Comparison of ENCODE assay signal across 34 cellular contexts in genomic region chr12:130236421-130236820, GRCh38.
"Had no signal": no experiment of that assay in that cellular context is flagged by ENCODE, and none has a peak within 500 bp of the region (broad histone marks: within the 10 kb centered on the region; RNA-seq: fewer than 3 reads in every experiment).

No MANE protein-coding gene starts in this region.

- H3K27me3 Mint-ChIP-seq: activated B cell treated with CpG ODN at 0.5 μM for 24 hours; activated CD4-positive, alpha-beta T cell treated with anti-CD3 and anti-CD28 coated beads, Interleukin-2, amount 10 ng/mL, durations not matched to agents 24 days and 14 days; activated naive CD4-positive, alpha-beta T cell treated with anti-CD3 and anti-CD28 coated beads, Interleukin-2, amount 10 ng/mL, durations not matched to agents 7 days and 5 days had no signal

- H3K36me3 Mint-ChIP-seq: activated CD4-positive, alpha-beta memory T cell treated with anti-CD3 and anti-CD28 coated beads for 36 hours; activated naive CD4-positive, alpha-beta T cell treated with anti-CD3 and anti-CD28 coated beads, Interleukin-2, amount 10 ng/mL, durations not matched to agents 7 days and 5 days; activated naive CD4-positive, alpha-beta T cell treated with anti-CD3 and anti-CD28 coated beads, Interleukin-2, amount 50 U/mL, for 24 hours; activated naive CD8-positive, alpha-beta T cell; activated naive CD8-positive, alpha-beta T cell treated with anti-CD3 and anti-CD28 coated beads, Interleukin-2, amount 10 ng/mL, durations not matched to agents 7 days and 5 days; brain had no signal

- H3K27ac ChIP-seq: ascending aorta, cardiac muscle cell, VCaP had no signal

- H3K27ac Mint-ChIP-seq: activated B cell treated with CpG ODN at 0.5 μM for 24 hours; activated CD4-positive, alpha-beta memory T cell treated with anti-CD3 and anti-CD28 coated beads for 36 hours; activated CD4-positive, alpha-beta T cell treated with anti-CD3 and anti-CD28 coated beads, Interleukin-2, amount 10 ng/mL, durations not matched to agents 24 days and 14 days; activated CD8-positive, alpha-beta T cell treated with anti-CD3 and anti-CD28 coated beads for 36 hours; activated naive CD4-positive, alpha-beta T cell treated with anti-CD3 and anti-CD28 coated beads, Interleukin-2, amount 10 ng/mL, durations not matched to agents 7 days and 5 days; activated naive CD4-positive, alpha-beta T cell treated with anti-CD3 and anti-CD28 coated beads, Interleukin-2, amount 50 U/mL, for 24 hours; activated naive CD8-positive, alpha-beta T cell; activated naive CD8-positive, alpha-beta T cell treated with anti-CD3 and anti-CD28 coated beads, Interleukin-2, amount 10 ng/mL, durations not matched to agents 7 days and 5 days; activated naive CD8-positive, alpha-beta T cell treated with anti-CD3 and anti-CD28 coated beads, Interleukin-2, amount 50 U/mL, for 24 hours; activated T-helper 2 cell treated with anti-CD3 and anti-CD28 coated beads, Interferon-gamma antibody, Interleukin-2, Interleukin-4, amounts not matched to agents 10 μg/mL and 5 μg/mL and 100 μg/mL, durations not matched to agents 14 hours and 24 hours and 36 hours; brain; T-helper 1 cell treated with Interleukin-12 subunit alpha and Interleukin-12 subunit beta and Interleukin-4 antibody, amounts not matched to agents 30 μg/mL and 1 μg/mL, for 36 hours; T-helper 2 cell treated with Interferon-gamma antibody and Interleukin-4, amounts not matched to agents 5 μg/mL and 100 μg/mL, for 36 hours had no signal

- H3K36me3 ChIP-seq: ascending aorta, cardiac muscle cell had no signal

- H3K9me3 Mint-ChIP-seq: activated B cell treated with CpG ODN at 0.5 μM for 24 hours; activated CD4-positive, alpha-beta memory T cell treated with anti-CD3 and anti-CD28 coated beads for 36 hours; activated CD4-positive, alpha-beta T cell treated with anti-CD3 and anti-CD28 coated beads, Interleukin-2, amount 10 ng/mL, durations not matched to agents 24 days and 14 days; activated CD8-positive, alpha-beta T cell treated with anti-CD3 and anti-CD28 coated beads for 36 hours; activated naive CD4-positive, alpha-beta T cell treated with anti-CD3 and anti-CD28 coated beads, Interleukin-2, amount 50 U/mL, for 24 hours; activated naive CD8-positive, alpha-beta T cell treated with anti-CD3 and anti-CD28 coated beads, Interleukin-2, amount 50 U/mL, for 24 hours; activated T-cell treated with anti-CD3 and anti-CD28 coated beads, Interleukin-2, amount 50 U/mL, for 4 hours had no signal

- DNase-seq: activated B cell treated with CpG ODN at 0.5 μM for 24 hours; activated CD4-positive, alpha-beta memory T cell treated with anti-CD3 and anti-CD28 coated beads for 36 hours; activated CD4-positive, alpha-beta T cell treated with anti-CD3 and anti-CD28 coated beads for 4 hours; activated CD4-positive, alpha-beta T cell treated with anti-CD3 and anti-CD28 coated beads, Interleukin-2, amount 10 ng/mL, durations not matched to agents 24 days and 14 days; activated CD4-positive, alpha-beta T cell treated with anti-CD3 and anti-CD28 coated beads, Interleukin-2, amount 50 U/mL, for 1 hour; activated CD4-positive, alpha-beta T cell treated with anti-CD3 and anti-CD28 coated beads, Interleukin-2, amount 50 U/mL, for 4 hours; activated CD4-positive, CD25-positive, alpha-beta regulatory T cell treated with anti-CD3 and anti-CD28 coated beads, Interleukin-2, amount 50 U/mL, for 72 hours; activated CD8-positive, alpha-beta memory T cell treated with anti-CD3 and anti-CD28 coated beads, Interleukin-2, amount 50 U/mL, for 4 hours; activated CD8-positive, alpha-beta T cell treated with anti-CD3 and anti-CD28 coated beads for 36 hours; activated effector memory CD4-positive, alpha-beta T cell treated with Interleukin-2 at 50 U/mL for 16 hours; activated gamma-delta T cell; activated naive CD4-positive, alpha-beta T cell treated with anti-CD3 and anti-CD28 coated beads, Interleukin-2, amount 10 ng/mL, durations not matched to agents 7 days and 5 days; activated naive CD4-positive, alpha-beta T cell treated with Interleukin-2 at 50 U/mL for 16 hours; activated naive CD8-positive, alpha-beta T cell treated with anti-CD3 and anti-CD28 coated beads, Interleukin-2, amount 10 ng/mL, durations not matched to agents 7 days and 5 days; activated naive CD8-positive, alpha-beta T cell treated with anti-CD3 and anti-CD28 coated beads, Interleukin-2, amount 50 U/mL, for 24 hours; activated T-cell treated with anti-CD3 and anti-CD28 coated beads for 4 hours; activated T-cell treated with anti-CD3 and anti-CD28 coated beads, Interleukin-2, amount 50 U/mL, for 1 hour; activated T-cell treated with anti-CD3 and anti-CD28 coated beads, Interleukin-2, amount 50 U/mL, for 4 hours; amygdala; anterior cingulate cortex; central memory CD4-positive, alpha-beta T cell; cerebellar nuclear complex; T-helper 1 cell; T-helper 2 cell; T-helper 9 cell had no signal

- H3K4me3 ChIP-seq: ascending aorta, cardiac muscle cell had no signal

- H3K27me3 ChIP-seq: ascending aorta had no signal

- H3K4me1 Mint-ChIP-seq: activated B cell treated with CpG ODN at 0.5 μM for 24 hours; activated CD4-positive, alpha-beta T cell treated with anti-CD3 and anti-CD28 coated beads, Interleukin-2, amount 10 ng/mL, durations not matched to agents 24 days and 14 days; activated naive CD4-positive, alpha-beta T cell treated with anti-CD3 and anti-CD28 coated beads, Interleukin-2, amount 10 ng/mL, durations not matched to agents 7 days and 5 days; activated naive CD4-positive, alpha-beta T cell treated with anti-CD3 and anti-CD28 coated beads, Interleukin-2, amount 50 U/mL, for 24 hours; activated naive CD8-positive, alpha-beta T cell treated with anti-CD3 and anti-CD28 coated beads, Interleukin-2, amount 10 ng/mL, durations not matched to agents 7 days and 5 days; activated naive CD8-positive, alpha-beta T cell treated with anti-CD3 and anti-CD28 coated beads, Interleukin-2, amount 50 U/mL, for 24 hours; brain had no signal

- H3K4me3 Mint-ChIP-seq: activated B cell treated with CpG ODN at 0.5 μM for 24 hours; activated CD4-positive, alpha-beta memory T cell treated with anti-CD3 and anti-CD28 coated beads for 36 hours; activated CD4-positive, alpha-beta T cell treated with anti-CD3 and anti-CD28 coated beads, Interleukin-2, amount 10 ng/mL, durations not matched to agents 24 days and 14 days; activated CD8-positive, alpha-beta T cell treated with anti-CD3 and anti-CD28 coated beads for 36 hours; activated naive CD4-positive, alpha-beta T cell treated with anti-CD3 and anti-CD28 coated beads, Interleukin-2, amount 10 ng/mL, durations not matched to agents 7 days and 5 days; activated naive CD4-positive, alpha-beta T cell treated with anti-CD3 and anti-CD28 coated beads, Interleukin-2, amount 50 U/mL, for 24 hours; activated naive CD8-positive, alpha-beta T cell; activated naive CD8-positive, alpha-beta T cell treated with anti-CD3 and anti-CD28 coated beads, Interleukin-2, amount 10 ng/mL, durations not matched to agents 7 days and 5 days; activated naive CD8-positive, alpha-beta T cell treated with anti-CD3 and anti-CD28 coated beads, Interleukin-2, amount 50 U/mL, for 24 hours; activated T-cell treated with anti-CD3 and anti-CD28 coated beads, Interleukin-2, amount 50 U/mL, for 4 hours; brain; T-helper 1 cell treated with Interleukin-12 subunit alpha and Interleukin-12 subunit beta and Interleukin-4 antibody, amounts not matched to agents 30 μg/mL and 1 μg/mL, for 36 hours; T-helper 2 cell treated with Interferon-gamma antibody and Interleukin-4, amounts not matched to agents 5 μg/mL and 100 μg/mL, for 36 hours had no signal

- ATAC-seq: activated CD8-positive, alpha-beta T cell treated with anti-CD3 and anti-CD28 coated beads for 36 hours; activated naive CD8-positive, alpha-beta T cell treated with anti-CD3 and anti-CD28 coated beads, Interleukin-2, amount 50 U/mL, for 24 hours; activated T-cell treated with anti-CD3 and anti-CD28 coated beads, Interleukin-2, amount 50 U/mL, for 4 hours had no signal

- H3K4me1 ChIP-seq: ascending aorta had no signal
